ENCODE assay signal across 10 cellular contexts in genomic region chr3:15284121-15284889, GRCh38. TPM values are rescaled to one million over a fixed set of nuclear protein-coding genes. Genes with fewer than 3 reads are reported as not detected.
DNase-seq lines count a peak whose midpoint lies in the region; ATAC-seq and TF ChIP-seq lines count a peak whose summit lies in the region.
"Had no signal": no experiment of that assay in that cellular context is flagged by ENCODE, and none has a peak within 500 bp of the region (broad histone marks: within the 10 kb centered on the region; RNA-seq: fewer than 3 reads in every experiment).

No MANE protein-coding gene starts in this region.

- no peak overlapping the region for H2AFZ ChIP-seq in SK-N-SH (ENCODE audit: low read depth)

- CTCF ChIA-PET in SK-N-SH (lab: Yijun Ruan, JAX) = interaction anchor here (0.6 to 7.4 kb wide), 3 partner anchors 17 to 177 kb away, joined by 3 to 36 read pairs (median 4); no protein-coding TSS in a partner anchor

- H3K4me3 ChIP-seq in SK-N-SH (ENCODE audit: low read depth in 2 of 2, low read length in 1 of 2) (no peak overlapping the region), lower lobe of right lung (no peak overlapping the region)

- H3K36me3 ChIP-seq in SK-N-SH (replicated peaks in 1 of 2; ENCODE audit: control insufficient read depth in 1 of 2, insufficient read depth in 2 of 2, low read length in 1 of 2) (no peaks in the 10 kb centered on the region), lower lobe of right lung (peaks cover 8% of the 10 kb centered on the region)

- 0 out of 2 replicates have a peak, but pooled peaks cover 4% of the 10 kb centered on the region for H3K79me2 ChIP-seq in SK-N-SH (ENCODE audit: insufficient read depth)

- no peaks in the 10 kb centered on the region for H3F3A ChIP-seq in SK-N-SH (replicated peaks; ENCODE audit: insufficient read depth)

- H3K9ac ChIP-seq in SK-N-SH = no peak overlapping the region

- WGBS in SK-N-SH (ENCODE audit: low lambda C conversion rate) = 95% methylated on average over 5 of the region's 5 CpGs

- POLR2A ChIA-PET in SK-N-SH (lab: Yijun Ruan, JAX) = no interaction called here

- H3K9me2 ChIP-seq in SK-N-SH = no peaks in the 10 kb centered on the region

- no peaks in the 10 kb centered on the region for H3K27me3 ChIP-seq in SK-N-SH (ENCODE audit: insufficient read depth)
- no peaks in the 10 kb centered on the region for H3K27me3 ChIP-seq in lower lobe of right lung (ENCODE audit: low read depth)

- no peaks in the 10 kb centered on the region for H4K20me1 ChIP-seq in SK-N-SH (ENCODE audit: insufficient read depth)

- no peak for TF ChIP-seq RAD21 in SK-N-SH (IDR thresholded peaks at IDR 0.05; ENCODE audit: low read length)

- TF ChIP-seq EP300 in SK-N-SH (IDR thresholded peaks at IDR 0.05; ENCODE audit: borderline replicate concordance in 1 of 2, low read depth in 1 of 2, low read length in 1 of 2) = no peak

- intact Hi-C loops in lower lobe of right lung (cut with DNase I) = no loop called here

- no peak overlapping the region for H3K4me2 ChIP-seq in SK-N-SH

- no peaks in the 10 kb centered on the region for H3K9me3 ChIP-seq in SK-N-SH
- no peaks in the 10 kb centered on the region for H3K9me3 ChIP-seq in lower lobe of right lung

- peak; percentile 87 for DNase-seq in DMS153 (lab: John Stamatoyannopoulos, UW)
- peak; percentile 96 for DNase-seq in NCI-H1105 treated with DMSO at 0.1 percent for 48 hours (lab: John Stamatoyannopoulos, UW)
- DNase-seq in SK-N-SH = no peak
- DNase-seq in lower lobe of right lung = no peak
- no peak for DNase-seq in foreskin melanocyte
- no peak for DNase-seq in NOMO-1 treated with DMSO at 0.1 percent for 48 hours (lab: John Stamatoyannopoulos, UW; ENCODE audit: unreplicated experiment)
- DNase-seq: KG1, WERI-Rb-1 had no signal

- TF ChIP-seq CTCF in SK-N-SH (IDR thresholded peaks at IDR 0.05) (no peak), lower lobe of right lung (IDR thresholded peaks at IDR 0.05) (no peak)

- H3K4me1 ChIP-seq in SK-N-SH (ENCODE audit: control insufficient read depth in 1 of 2, insufficient read depth in 2 of 2, low read depth in 1 of 2, low read length in 1 of 2) (peaks cover 3 to 5% of the 10 kb centered on the region in 2 experiments; a peak in 2 of 4 replicates), lower lobe of right lung (peaks cover 55% of the 10 kb centered on the region)

- peak; percentile 45 to 55 for ATAC-seq in lower lobe of right lung
- ATAC-seq in GM21381 (IDR thresholded peaks at IDR 0.05; ENCODE audit: unreplicated experiment) = no peak
- no peak for ATAC-seq in HG03378 (IDR thresholded peaks at IDR 0.05; ENCODE audit: unreplicated experiment)

- H3K27ac ChIP-seq in SK-N-SH (ENCODE audit: low read depth in 2 of 2, low read length in 1 of 2) (no peak overlapping the region), lower lobe of right lung (no peak overlapping the region)
- H3K27ac ChIP-seq: WERI-Rb-1 had no signal

TF ChIP-seq in SK-N-SH, 30 proteins besides CTCF, POLR2A, EP300 and RAD21:
- TF ChIP-seq NFIC (IDR thresholded peaks at IDR 0.05; ENCODE audit: borderline replicate concordance) (peak; percentile 44), FOSL2 (IDR thresholded peaks at IDR 0.05; ENCODE audit: borderline replicate concordance, low read depth) (no peak)

RNA-seq across cellular contexts. Expression of gene SH3BP5, which starts 48.1 kb away (rescaled TPM):
- 29.5 and 32.3 TPM in 2 replicates for polyA plus RNA-seq in SK-N-SH (2012; rRNA removed)
- polyA plus RNA-seq in SK-N-SH (2012; cell fraction: cytosol; rRNA removed) = 27.5 and 29.2 TPM in 2 replicates
- 33.0 and 35.2 TPM in 2 replicates for polyA plus RNA-seq in SK-N-SH (2012; cell fraction: nucleus; rRNA removed)
- total RNA-seq in lower lobe of right lung = 106 TPM

Comparison
In these comparisons a context has a peak if more than half of its experiments do, and no peak if none do; other contexts are left out.
1. DNase-seq: peak in DMS153 (single experiment) and NCI-H1105 treated with DMSO at 0.1 percent for 48 hours (single experiment); none in SK-N-SH (single experiment), lower lobe of right lung (single experiment), foreskin melanocyte (single experiment) and NOMO-1 treated with DMSO at 0.1 percent for 48 hours (single experiment).
2. ATAC-seq: peak in lower lobe of right lung (2 of 2); none in GM21381 (single experiment) and HG03378 (single experiment).